Comparison of ENCODE assay signal across 1 cellular context in genomic region chr16:87766485-87766797, GRCh38.
TF ChIP-seq lines count a peak whose summit lies in the region.

No MANE protein-coding gene starts in this region.

TF ChIP-seq in K562, 482 proteins besides CTCF, POLR2A, EP300 and RAD21 (continued from another document):
- 0 out of 2 replicates have a peak, but pooled peaks have one; percentile 71 for TF ChIP-seq MBD1 (CRISPR knock-in tag; IDR thresholded peaks at IDR 0.05)
TF ChIP-seq in K562: peak in this region for 7.
